8 cellular contexts compared by ENCODE assay signal in the genomic region with DNA sequence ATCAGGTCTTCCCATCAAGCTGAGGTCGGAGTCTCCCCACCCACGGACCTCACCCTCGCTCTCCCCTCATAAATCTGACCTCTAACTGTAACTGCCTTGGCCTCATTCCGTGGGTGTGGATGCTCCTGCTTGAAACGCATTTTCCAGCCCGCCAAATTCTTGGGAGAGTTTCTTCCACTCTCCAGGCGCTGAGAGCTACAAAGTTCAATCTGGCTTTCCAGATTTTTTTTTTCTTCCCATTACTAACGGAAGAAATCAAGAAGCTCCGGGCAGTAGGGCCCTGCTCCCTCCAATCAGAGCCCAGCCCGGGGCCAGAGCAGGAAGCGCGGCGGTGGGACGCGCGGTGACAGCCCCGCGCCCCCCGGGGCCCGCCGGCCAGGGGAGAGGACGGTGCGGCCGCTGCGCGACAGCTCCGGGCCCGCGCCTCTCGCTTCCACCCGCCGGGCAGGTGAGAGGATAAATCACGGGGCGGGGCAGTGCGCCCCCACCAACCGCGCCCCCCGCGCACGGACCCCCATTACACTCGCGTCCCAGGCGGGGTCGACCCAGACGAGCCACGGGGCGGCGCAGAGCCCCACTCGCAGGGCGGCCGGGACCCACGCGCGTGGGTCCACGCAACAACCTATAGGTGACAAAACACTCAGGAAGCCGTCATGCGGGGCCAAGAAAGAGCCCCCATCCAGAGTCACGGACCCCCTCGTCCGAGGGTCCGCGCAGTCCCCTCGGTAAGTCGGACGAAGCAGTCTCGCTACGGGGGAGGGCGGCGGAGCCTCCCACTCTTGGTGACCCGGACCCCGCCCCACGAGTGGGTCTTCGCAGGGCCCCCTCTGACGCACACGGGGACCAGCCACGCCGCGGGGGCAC. TPM values are rescaled to one million over a fixed set of nuclear protein-coding genes. Genes with fewer than 3 reads are reported as not detected.
DNase-seq lines count a peak whose midpoint lies in the region; ATAC-seq, FAIRE-seq and TF ChIP-seq lines count a peak whose summit lies in the region.

No MANE protein-coding gene starts in this region.

- peaks cover 38% of the 10 kb centered on the region for H3K79me2 ChIP-seq in HCT116 (ENCODE audit: insufficient read depth, low read length)
- H3K79me2 ChIP-seq in endothelial cell of umbilical vein (ENCODE audit: control insufficient read depth, insufficient read depth, low read length), result peaks cover 58% of the 10 kb centered on the region

- no peaks in the 10 kb centered on the region for H3K36me3 Mint-ChIP-seq in activated B cell treated with CpG ODN at 0.5 μM for 24 hours (ENCODE audit: low read depth)

- peaks cover 26 to 40% of the 10 kb centered on the region in 2 experiments for H3K4me1 ChIP-seq in HCT116 (ENCODE audit: control insufficient read depth in 1 of 2, insufficient read depth in 2 of 2, low read length in 2 of 2)
- H3K4me1 ChIP-seq in endothelial cell of umbilical vein (ENCODE audit: control insufficient read depth, extremely low read depth, insufficient read depth, low read length), result peaks cover 39% of the 10 kb centered on the region
- peaks cover 7 to 12% of the 10 kb centered on the region in 2 donors for H3K4me1 ChIP-seq in mucosa of rectum (ENCODE audit: control insufficient read depth in 2 of 2, insufficient read depth in 2 of 2, low read length in 2 of 2)
- peaks cover 20% of the 10 kb centered on the region for H3K4me1 ChIP-seq in vagina

- no peaks in the 10 kb centered on the region for H3K9me2 ChIP-seq in HCT116 (ENCODE audit: insufficient read depth)

- H3K36me3 ChIP-seq in HCT116 (ENCODE audit: control insufficient read depth in 1 of 2, insufficient read depth in 2 of 2, low read length in 2 of 2), result no peaks in the 10 kb centered on the region
- no peaks in the 10 kb centered on the region for H3K36me3 ChIP-seq in endothelial cell of umbilical vein (ENCODE audit: control insufficient read depth in 2 of 2, extremely low read depth in 1 of 2, insufficient read depth in 2 of 2, low read length in 2 of 2)
- H3K36me3 ChIP-seq in mucosa of rectum (ENCODE audit: control insufficient read depth in 2 of 2, insufficient read depth in 2 of 2, low read length in 2 of 2), result no peaks in the 10 kb centered on the region
- H3K36me3 ChIP-seq in vagina, result no peaks in the 10 kb centered on the region

- H3K27me3 ChIP-seq in HCT116 (ENCODE audit: insufficient read depth, low read length), result no peaks in the 10 kb centered on the region
- H3K27me3 ChIP-seq in endothelial cell of umbilical vein (ENCODE audit: control insufficient read depth in 2 of 2, insufficient read depth in 2 of 2, low read length in 2 of 2), result no peaks in the 10 kb centered on the region
- H3K27me3 ChIP-seq in mucosa of rectum (ENCODE audit: control insufficient read depth in 2 of 2, insufficient read depth in 2 of 2, low read length in 2 of 2), result no peaks in the 10 kb centered on the region
- no peaks in the 10 kb centered on the region for H3K27me3 ChIP-seq in vagina

- intact Hi-C loops in HCT116 (cut with micrococcal nuclease) (no loop called here), activated B cell treated with CpG ODN at 0.5 μM for 24 hours (cut with micrococcal nuclease) (no loop called here), endothelial cell of umbilical vein (cut with micrococcal nuclease) (loop anchor here (1.0 to 2.0 kb wide), 7 partner anchors 18 to 134 kb away; no protein-coding TSS in a partner anchor), vagina (cut with DNase I) (loop anchor here (10.0 kb wide), 1 partner anchor 134 kb away; no protein-coding TSS in a partner anchor)

- H2AFZ ChIP-seq in HCT116 (ENCODE audit: low read depth, low read length, poor library complexity, severe bottlenecking), result no peak overlapping the region
- no peak overlapping the region for H2AFZ ChIP-seq in endothelial cell of umbilical vein (ENCODE audit: low read depth, low read length)

- POLR2A ChIA-PET in HCT116 (lab: Charles Lee) (no interaction called here), activated B cell treated with CpG ODN at 0.5 μM for 24 hours (lab: Charles Lee) (no interaction called here), endothelial cell of umbilical vein (lab: Charles Lee) (interaction anchor here (0.6 to 2.9 kb wide), 15 partner anchors 12 to 134 kb away, joined by 3 to 18 read pairs (median 5); no protein-coding TSS in a partner anchor)

- H3K4me1 Mint-ChIP-seq in activated B cell treated with CpG ODN at 0.5 μM for 24 hours, result peaks cover 9% of the 10 kb centered on the region

- BruUV-seq in HCT116 (replicated peaks; lab: Mats Ljungman, UMichigan) (no TSS peak), endothelial cell of umbilical vein (replicated peaks; lab: Mats Ljungman, UMichigan) (no TSS peak)

- RAD21 ChIA-PET in HCT116 (lab: Charles Lee; ENCODE audit: low non-redundant PET in 1 of 2, low total read pairs in 2 of 2, uncharacterized antibody in 2 of 2, unreplicated experiment in 2 of 2), result no interaction called here

- dilution Hi-C loops in endothelial cell of umbilical vein (cut with MboI; ENCODE audit: extremely low pct_ligation_motif_present, low sequenced_read_pairs), result no loop called here

- H3K9me1 ChIP-seq in endothelial cell of umbilical vein (replicated peaks; ENCODE audit: control insufficient read depth, extremely low read depth, insufficient read depth, low read length), result no peaks in the 10 kb centered on the region

- no peak for TF ChIP-seq CTCF in HCT116 (IDR thresholded peaks at IDR 0.05 in 2 of 3, conservative IDR thresholded peaks at IDR 0.05 in 1 of 3; ENCODE audit: borderline replicate concordance in 1 of 3, insufficient read depth in 1 of 3, low read depth in 2 of 3, low read length in 2 of 3)
- TF ChIP-seq CTCF in activated B cell treated with CpG ODN at 0.5 μM for 24 hours (IDR thresholded peaks at IDR 0.05), result no peak
- TF ChIP-seq CTCF in endothelial cell of umbilical vein (IDR thresholded peaks at IDR 0.05; ENCODE audit: extremely low read depth in 1 of 2, insufficient read depth in 1 of 2, low read depth in 1 of 2, low read length in 2 of 2), result no peak
- no peak for TF ChIP-seq CTCF in vagina (IDR thresholded peaks at IDR 0.05)
- TF ChIP-seq CTCF in GM20000 (IDR thresholded peaks at IDR 0.05; ENCODE audit: extremely low read depth, missing control alignments), result no peak

- CTCF ChIA-PET in HCT116 (lab: Charles Lee), result interaction anchor here (0.7 to 1.5 kb wide), 6 partner anchors 9 to 134 kb away, joined by 3 to 4 read pairs (median 3); no protein-coding TSS in a partner anchor
- CTCF ChIA-PET in activated B cell treated with CpG ODN at 0.5 μM for 24 hours (lab: Charles Lee), result no interaction called here
- CTCF ChIA-PET in endothelial cell of umbilical vein (lab: Charles Lee), result interaction anchor here (1.0 to 6.0 kb wide), 21 partner anchors 12 to 177 kb away, joined by 3 to 55 read pairs (median 6); no protein-coding TSS in a partner anchor

- FAIRE-seq in endothelial cell of umbilical vein (lab: Jason Lieb, UNC), result peak; percentile 4

- peak overlapping the region; percentile 41 for H3K4me3 Mint-ChIP-seq in activated B cell treated with CpG ODN at 0.5 μM for 24 hours

- H3K4me3 ChIP-seq in HCT116 (replicated peaks in 1 of 2; ENCODE audit: low read depth in 1 of 2, low read length in 2 of 2), result peak overlapping the region; percentile 73 to 76
- H3K4me3 ChIP-seq in endothelial cell of umbilical vein (replicated peaks in 1 of 3; ENCODE audit: insufficient read depth in 1 of 3, low read depth in 1 of 3, low read length in 3 of 3), result peak overlapping the region; percentile 42 to 93 (median 88)
- peak overlapping the region; percentile 80 to 84 for H3K4me3 ChIP-seq in mucosa of rectum (ENCODE audit: low read length in 2 of 2)
- peak overlapping the region; percentile 65 to 85 for H3K4me3 ChIP-seq in vagina

- peak overlapping the region; percentile 69; the same call in 1 of the 2 replicates for H3K27ac ChIP-seq in HCT116 (ENCODE audit: low read depth, low read length)
- peak overlapping the region; percentile 71 for H3K27ac ChIP-seq in endothelial cell of umbilical vein (ENCODE audit: insufficient read depth, low read depth, low read length)
- peak overlapping the region; percentile 88 to 92 for H3K27ac ChIP-seq in mucosa of rectum (ENCODE audit: low read depth in 2 of 2, low read length in 2 of 2)
- peak overlapping the region; percentile 89 for H3K27ac ChIP-seq in vagina

- TF ChIP-seq POLR2A in HCT116 (IDR thresholded peaks at IDR 0.05; ENCODE audit: borderline replicate concordance, extremely low read depth, insufficient read depth, insufficient read length) (no peak), endothelial cell of umbilical vein (IDR thresholded peaks at IDR 0.05; ENCODE audit: low read depth, low read length) (no peak), vagina (IDR thresholded peaks at IDR 0.05) (peak in 1 of 2 donors; percentile 21)

- peak overlapping the region; percentile 81 for H3K9ac ChIP-seq in HCT116 (ENCODE audit: low read length)
- peak overlapping the region; percentile 99 for H3K9ac ChIP-seq in endothelial cell of umbilical vein (replicated peaks; ENCODE audit: extremely low read depth, insufficient read depth, low read length)
- H3K9ac ChIP-seq in mucosa of rectum (ENCODE audit: low read depth in 1 of 2, low read length in 2 of 2), result peak overlapping the region; percentile 85 to 94

- H3K4me2 ChIP-seq in HCT116 (ENCODE audit: low read length) (peak overlapping the region; percentile 96), endothelial cell of umbilical vein (ENCODE audit: insufficient read depth, low read length) (peak overlapping the region; percentile 79)

- ATAC-seq in HCT116 (no peak), activated B cell treated with CpG ODN at 0.5 μM for 24 hours (ENCODE audit: low read depth) (no peak), GM21528 (IDR thresholded peaks at IDR 0.05; ENCODE audit: low FRiP score, unreplicated experiment) (no peak)

- H3K27me3 Mint-ChIP-seq in activated B cell treated with CpG ODN at 0.5 μM for 24 hours, result peaks cover 49% of the 10 kb centered on the region

- H4K20me1 ChIP-seq in HCT116 (ENCODE audit: insufficient read depth), result no peaks in the 10 kb centered on the region
- peaks cover 3% of the 10 kb centered on the region for H4K20me1 ChIP-seq in endothelial cell of umbilical vein (replicated peaks; ENCODE audit: control insufficient read depth, extremely low read depth, insufficient read depth, low read length)

- H3K9me3 Mint-ChIP-seq in activated B cell treated with CpG ODN at 0.5 μM for 24 hours, result no peaks in the 10 kb centered on the region

- DNase-seq in HCT116 (ENCODE audit: low read depth, low spot score) (no peak), activated B cell treated with CpG ODN at 0.5 μM for 24 hours (no peak), endothelial cell of umbilical vein (ENCODE audit: low read depth, low spot score) (peak; percentile 57), vagina (ENCODE audit: extremely low spot score in 2 of 2) (no peak), GM20000 (ENCODE audit: low spot score) (no peak), ecto neural progenitor cell (ENCODE audit: low spot score) (no peak)

- H3K9me3 ChIP-seq in HCT116 (ENCODE audit: control insufficient read depth in 1 of 2, insufficient read depth in 1 of 2, low read depth in 1 of 2, low read length in 2 of 2) (no peaks in the 10 kb centered on the region), endothelial cell of umbilical vein (replicated peaks; ENCODE audit: control insufficient read depth, insufficient read depth, low read length) (no peaks in the 10 kb centered on the region), mucosa of rectum (ENCODE audit: control insufficient read depth in 2 of 2, low read length in 2 of 2) (no peaks in the 10 kb centered on the region), vagina (no peaks in the 10 kb centered on the region)

- no peak for TF ChIP-seq RAD21 in HCT116 (IDR thresholded peaks at IDR 0.05; ENCODE audit: low read depth)

- H3K27ac Mint-ChIP-seq in activated B cell treated with CpG ODN at 0.5 μM for 24 hours, result no peak overlapping the region

RNA-seq across cellular contexts. Expression of a gene that starts 0.9 kb away (rescaled TPM):
- total RNA-seq in HCT116 (2021; ENCODE audit: unreplicated experiment) (19.4 TPM), activated B cell treated with CpG ODN at 0.5 μM for 24 hours (0.10 and 0.24 TPM in 2 replicates), endothelial cell of umbilical vein (93.3 and 103 TPM in 2 replicates), vagina (20.4 TPM)
- polyA plus RNA-seq in HCT116 (2012), result 9.7 and 10.0 TPM in 2 replicates
- polyA plus RNA-seq in endothelial cell of umbilical vein, result 28.9 and 32.3 TPM in 2 replicates
- 36.1 and 36.5 TPM in 2 replicates for polyA plus RNA-seq in endothelial cell of umbilical vein (2011; cell fraction: cytosol; rRNA removed)
- polyA plus RNA-seq in endothelial cell of umbilical vein (2011; cell fraction: nucleus; rRNA removed), result 101 and 102 TPM in 2 replicates
- polyA plus RNA-seq in endothelial cell of umbilical vein (2012), result 57.8 and 58.4 TPM in 2 replicates
- polyA minus RNA-seq in endothelial cell of umbilical vein, result 63.7 and 66.1 TPM in 2 replicates
- 7.4 TPM for polyA minus RNA-seq in endothelial cell of umbilical vein (2011; cell fraction: cytosol; rRNA and poly(A)+ RNA removed)
- polyA minus RNA-seq in endothelial cell of umbilical vein (2011; cell fraction: nucleus; rRNA and poly(A)+ RNA removed), result 108 and 116 TPM in 2 replicates

Comparison
In these comparisons a context has a peak if more than half of its experiments do, and no peak if none do; other contexts are left out.
1. RNA of a gene that starts 0.9 kb away (total RNA-seq): 93.3 to 103 TPM in endothelial cell of umbilical vein, 20.4 TPM in vagina (single experiment) and 19.4 TPM in HCT116 (single experiment); 0.10 to 0.24 TPM in activated B cell treated with CpG ODN at 0.5 μM for 24 hours; every median in the first group is over 10 times any median in the second.
2. intact Hi-C loops: an anchor here in endothelial cell of umbilical vein (1.0 to 2.0 kb wide) and vagina (10.0 kb wide); none called in HCT116 and activated B cell treated with CpG ODN at 0.5 μM for 24 hours.
3. Peak in every context shown above with its lines, with median percentiles within 50 percentile points of each other: H3K27ac ChIP-seq, H3K4me3 ChIP-seq and H3K9ac ChIP-seq.